ENCODE assay signal across 25 cellular contexts in the genomic region with DNA sequence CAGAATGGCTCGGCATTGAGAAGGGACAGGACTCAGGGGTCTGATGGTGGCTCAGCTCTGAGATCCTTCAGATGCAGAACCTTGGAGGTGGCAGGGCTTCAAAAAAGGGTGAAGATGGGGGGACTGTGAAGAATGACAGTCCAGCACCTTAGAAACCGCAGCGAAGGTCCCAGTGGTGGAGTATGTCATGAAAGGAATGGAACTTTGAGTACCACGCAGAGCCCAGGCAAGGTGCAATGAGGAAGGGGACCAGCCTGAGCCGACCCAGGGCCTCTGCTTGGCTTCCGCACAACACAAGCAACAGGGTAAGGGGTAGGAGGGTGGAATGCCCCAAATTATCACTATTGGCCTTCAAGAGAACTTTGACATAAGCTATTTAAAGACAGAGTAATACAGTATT.
"Had no signal": no experiment of that assay in that cellular context is flagged by ENCODE, and none has a peak within 500 bp of the region (broad histone marks: within the 10 kb centered on the region; RNA-seq: fewer than 3 reads in every experiment).

No MANE protein-coding gene starts in this region.

- H3K36me3 ChIP-seq: brain microvascular endothelial cell, WERI-Rb-1 had no signal

- DNase-seq: activated B cell treated with CpG ODN at 0.5 μM for 24 hours; activated CD4-positive, alpha-beta T cell treated with anti-CD3 and anti-CD28 coated beads for 48 hours; activated CD4-positive, alpha-beta T cell treated with anti-CD3 and anti-CD28 coated beads, Interleukin-2, amount 50 U/mL, for 1 hour; activated CD4-positive, alpha-beta T cell treated with anti-CD3 and anti-CD28 coated beads, Interleukin-2, amount 50 U/mL, for 48 hours; activated CD8-positive, alpha-beta memory T cell treated with anti-CD3 and anti-CD28 coated beads for 24 hours; activated CD8-positive, alpha-beta T cell treated with anti-CD3 and anti-CD28 coated beads for 36 hours; activated effector memory CD4-positive, alpha-beta T cell treated with Interleukin-2 at 50 U/mL for 16 hours; activated gamma-delta T cell treated with Interleukin-2 at 50 U/mL for 16 hours; activated naive CD4-positive, alpha-beta T cell treated with anti-CD3 and anti-CD28 coated beads, Interleukin-2, amount 50 U/mL, for 16 hours; activated naive CD4-positive, alpha-beta T cell treated with Interleukin-2 at 50 U/mL for 16 hours; activated T-cell treated with anti-CD3 and anti-CD28 coated beads, Interleukin-2, amount 50 U/mL, for 4 hours; amniotic stem cell; brain microvascular endothelial cell; cortex of kidney; dermis blood vessel endothelial cell; effector CD4-positive, alpha-beta T cell; effector memory CD8-positive, alpha-beta T cell; erythroblast; foreskin fibroblast; SW 1271; T-cell; T1000; WERI-Rb-1 had no signal

- H3K27ac ChIP-seq: brain microvascular endothelial cell, WERI-Rb-1 had no signal

- ATAC-seq: activated CD4-positive, CD25-positive, alpha-beta regulatory T cell treated with anti-CD3 and anti-CD28 coated beads, Interleukin-2, amount 50 U/mL, for 24 hours; activated CD8-positive, alpha-beta T cell treated with anti-CD3 and anti-CD28 coated beads for 36 hours; activated T-cell treated with anti-CD3 and anti-CD28 coated beads, Interleukin-2, amount 50 U/mL, for 4 hours; activated T-helper 17 cell treated with anti-CD3 and anti-CD28 coated beads, Interleukin-2, amount 50 U/mL, for 72 hours; effector memory CD8-positive, alpha-beta T cell; T-cell had no signal

- H3K27me3 ChIP-seq: brain microvascular endothelial cell had no signal
